ENCODE assay signal across 18 cellular contexts in the genomic region with DNA sequence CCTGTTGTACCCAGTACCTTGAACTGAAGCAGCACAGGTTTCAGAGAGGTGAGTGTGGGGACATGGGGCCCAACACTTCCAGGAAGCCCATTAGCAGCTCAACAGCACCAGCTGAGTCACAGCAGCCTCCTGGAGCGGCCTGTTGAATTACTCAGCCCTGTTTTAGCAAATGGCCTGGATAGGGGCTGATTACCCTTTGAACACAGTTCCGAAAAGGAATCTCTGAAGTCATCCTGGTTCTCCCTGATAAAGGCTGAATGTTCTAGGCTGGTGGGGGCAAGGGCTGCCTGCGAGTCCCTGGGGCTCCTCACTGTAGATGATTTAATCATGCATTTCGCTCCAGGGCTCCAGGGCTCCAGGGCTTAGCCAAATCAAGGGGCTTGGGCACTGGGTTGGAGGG.
A peak's percentile ranks its signal among the peaks of the same experiment; 100 is the strongest.
DNase-seq lines count a peak whose midpoint lies in the region; ATAC-seq, FAIRE-seq and TF ChIP-seq lines count a peak whose summit lies in the region.
"Had no signal": no experiment of that assay in that cellular context is flagged by ENCODE, and none has a peak within 500 bp of the region (broad histone marks: within the 10 kb centered on the region; RNA-seq: fewer than 3 reads in every experiment).

No MANE protein-coding gene starts in this region.

- no peak overlapping the region for H3K4me3 ChIP-seq in kidney (ENCODE audit: low read length in 2 of 2)

- no peaks in the 10 kb centered on the region for H3K27me3 ChIP-seq in H9 (ENCODE audit: insufficient read depth, low read length)

- CTCF ChIA-PET in activated CD4-positive, alpha-beta memory T cell treated with anti-CD3 and anti-CD28 coated beads for 36 hours (lab: Charles Lee), result no interaction called here

- no peak overlapping the region for H2AFZ ChIP-seq in H9 (ENCODE audit: low read length)

- no peak overlapping the region for H4K91ac ChIP-seq in H9 (ENCODE audit: insufficient read length, low read depth, low read length)

- no peak overlapping the region for H4K8ac ChIP-seq in H9 (replicated peaks; ENCODE audit: insufficient read length, low read depth, low read length)

- intact Hi-C loops in activated CD4-positive, alpha-beta memory T cell treated with anti-CD3 and anti-CD28 coated beads for 36 hours (cut with micrococcal nuclease), result no loop called here
- intact Hi-C loops in kidney (cut with DNase I), result no loop called here

- H2BK15ac ChIP-seq in H9 (ENCODE audit: low read depth, low read length), result no peak overlapping the region

- in situ Hi-C loops in ACHN (cut with HindIII; ENCODE audit: low pct_ligation_motif_present, low pct_unique_long_range_greater_than_20kb, low sequenced_read_pairs), result no loop called here

- no peak for ATAC-seq in GM21423 (IDR thresholded peaks at IDR 0.05; ENCODE audit: unreplicated experiment)

- TF ChIP-seq CTCF in H9 (conservative IDR thresholded peaks at IDR 0.05), result no peak
- no peak for TF ChIP-seq CTCF in kidney (IDR thresholded peaks at IDR 0.05; ENCODE audit: borderline replicate concordance, extremely low read depth, insufficient read depth)

- DNase-seq in ACHN (peak; percentile 11), H9 (peak; percentile 67), islet precursor cell (peak; percentile 95), kidney (no peak), NCI-H345 (lab: John Stamatoyannopoulos, UW) (no peak), DMS79 treated with DMSO at 0.1 percent for 48 hours (lab: John Stamatoyannopoulos, UW) (no peak)
- DNase-seq in activated CD4-positive, alpha-beta memory T cell treated with anti-CD3 and anti-CD28 coated beads for 36 hours, result peak; percentile 24
- DNase-seq: activated CD4-positive, alpha-beta T cell treated with anti-CD3 and anti-CD28 coated beads, Interleukin-2, amount 50 U/mL, for 4 hours; AML-193; cortex of kidney; erythroblast; NCI-H1417 had no signal

- no peak overlapping the region for H2AK5ac ChIP-seq in H9 (ENCODE audit: insufficient read length, low read length)

- H3K27ac ChIP-seq in H9 (ENCODE audit: insufficient read length, low read depth, low read length), result no peak overlapping the region
- no peak overlapping the region for H3K27ac ChIP-seq in kidney (ENCODE audit: low read depth in 2 of 2, low read length in 2 of 2)

- H4K20me1 ChIP-seq in H9 (ENCODE audit: control insufficient read depth, insufficient read depth, insufficient read length), result no peaks in the 10 kb centered on the region

- H3K4me1 ChIP-seq in H9 (ENCODE audit: insufficient read depth, low read length) (no peaks in the 10 kb centered on the region), kidney (ENCODE audit: control insufficient read depth in 1 of 2, insufficient read depth in 1 of 2, low read depth in 1 of 2, low read length in 2 of 2) (no peaks in the 10 kb centered on the region)

- H3K4me3 Mint-ChIP-seq in H9, result no peak overlapping the region
- H3K4me3 Mint-ChIP-seq in activated CD4-positive, alpha-beta memory T cell treated with anti-CD3 and anti-CD28 coated beads for 36 hours, result no peak overlapping the region

- H3K4me1 Mint-ChIP-seq in H9, result peaks cover 16% of the 10 kb centered on the region in 2 experiments
- no peaks in the 10 kb centered on the region for H3K4me1 Mint-ChIP-seq in activated CD4-positive, alpha-beta memory T cell treated with anti-CD3 and anti-CD28 coated beads for 36 hours (ENCODE audit: low read depth)

- no CpG with 5 or more reads among the region's 4 CpGs for WGBS in H9 (ENCODE audit: extremely low coverage, insufficient read length, low lambda C conversion rate)

- no peak overlapping the region for H3T11ph ChIP-seq in H9 (ENCODE audit: low read length)

- H3K27me3 Mint-ChIP-seq in H9 (ENCODE audit: low read depth), result peaks cover 9% of the 10 kb centered on the region; the same call in 1 of the 2 replicates
- H3K27me3 Mint-ChIP-seq in activated CD4-positive, alpha-beta memory T cell treated with anti-CD3 and anti-CD28 coated beads for 36 hours, result peaks cover 2% of the 10 kb centered on the region

- H3K36me3 Mint-ChIP-seq in H9 (ENCODE audit: insufficient read depth in 1 of 3, low read depth in 3 of 3), result no peaks in the 10 kb centered on the region; a peak in 1 of 7 replicates
- H3K36me3 Mint-ChIP-seq in activated CD4-positive, alpha-beta memory T cell treated with anti-CD3 and anti-CD28 coated beads for 36 hours, result no peaks in the 10 kb centered on the region

- H3K79me2 ChIP-seq in H9 (ENCODE audit: insufficient read depth, low read length), result no peaks in the 10 kb centered on the region

- no peak overlapping the region for H3K18ac ChIP-seq in H9 (ENCODE audit: insufficient read length, low read depth, low read length)

- no peak overlapping the region for H2BK120ac ChIP-seq in H9 (ENCODE audit: low read depth, low read length, poor library complexity, severe bottlenecking)

- no peaks in the 10 kb centered on the region for H3K79me1 ChIP-seq in H9 (ENCODE audit: insufficient read depth, low read depth, low read length, poor library complexity, severe bottlenecking)

- H3K27ac Mint-ChIP-seq in H9, result peak overlapping the region in 1 of 3 experiments; percentile 68; a peak in 1 of 7 replicates
- no peak overlapping the region for H3K27ac Mint-ChIP-seq in activated CD4-positive, alpha-beta memory T cell treated with anti-CD3 and anti-CD28 coated beads for 36 hours
- H3K27ac Mint-ChIP-seq: activated T-helper 2 cell treated with anti-CD3 and anti-CD28 coated beads, Interferon-gamma antibody, Interleukin-2, Interleukin-4, amounts not matched to agents 10 μg/mL and 5 μg/mL and 100 μg/mL, durations not matched to agents 14 hours and 24 hours and 36 hours had no signal

- POLR2A ChIA-PET in activated CD4-positive, alpha-beta memory T cell treated with anti-CD3 and anti-CD28 coated beads for 36 hours (lab: Charles Lee), result no interaction called here

- no peaks in the 10 kb centered on the region for H3K36me3 ChIP-seq in kidney (ENCODE audit: control insufficient read depth in 1 of 2, insufficient read depth in 2 of 2, low read length in 2 of 2)

- H2BK5ac ChIP-seq in H9 (ENCODE audit: insufficient read length, low read length), result no peak overlapping the region

- no peaks in the 10 kb centered on the region for H3K23me2 ChIP-seq in H9 (ENCODE audit: insufficient read length, low read depth, low read length, poor library complexity, severe bottlenecking)

- H3K4ac ChIP-seq in H9 (ENCODE audit: low read depth, low read length), result no peak overlapping the region

- no peak overlapping the region for H2BK20ac ChIP-seq in H9 (ENCODE audit: low read depth, low read length, poor library complexity, severe bottlenecking)

- H3K14ac ChIP-seq in H9 (ENCODE audit: insufficient read depth, low read length), result no peak overlapping the region

- H2BK12ac ChIP-seq in H9 (ENCODE audit: insufficient read length, low read depth, low read length), result no peak overlapping the region

- H3K56ac ChIP-seq in H9 (ENCODE audit: insufficient read length, low read depth, low read length), result no peak overlapping the region

- no peak overlapping the region for H3K9ac ChIP-seq in H9 (ENCODE audit: extremely low read depth, insufficient read length, low read length)
- no peak overlapping the region for H3K9ac ChIP-seq in kidney (ENCODE audit: low read length in 2 of 2)

- FAIRE-seq in kidney (lab: Jason Lieb, UNC), result no peak
- FAIRE-seq: D721Med, GM18507, TTC549 had no signal

- no peak overlapping the region for H4K5ac ChIP-seq in H9 (ENCODE audit: insufficient read length, low read depth, low read length)

- no peak overlapping the region for H3K4me2 ChIP-seq in H9 (ENCODE audit: insufficient read depth, insufficient read length, low read length)

- no peaks in the 10 kb centered on the region; a peak in 1 of 5 replicates for H3K9me3 Mint-ChIP-seq in H9
- no peaks in the 10 kb centered on the region for H3K9me3 Mint-ChIP-seq in activated CD4-positive, alpha-beta memory T cell treated with anti-CD3 and anti-CD28 coated beads for 36 hours
- H3K9me3 Mint-ChIP-seq: activated T-helper 2 cell treated with anti-CD3 and anti-CD28 coated beads, Interferon-gamma antibody, Interleukin-2, Interleukin-4, amounts not matched to agents 10 μg/mL and 5 μg/mL and 100 μg/mL, durations not matched to agents 14 hours and 24 hours and 36 hours; IgD-negative memory B cell had no signal

- no peak overlapping the region for H3K23ac ChIP-seq in H9 (ENCODE audit: insufficient read length, low read depth, low read length)

- H3K9me3 ChIP-seq in H9 (ENCODE audit: control insufficient read depth, low read depth, low read length), result no peaks in the 10 kb centered on the region
- H3K9me3 ChIP-seq in kidney (ENCODE audit: control insufficient read depth in 1 of 2, low read length in 2 of 2), result no peaks in the 10 kb centered on the region

Comparison
In these comparisons a context has a peak if more than half of its experiments do, and no peak if none do; other contexts are left out.
1. DNase-seq: peak in ACHN (single experiment), H9 (single experiment), activated CD4-positive, alpha-beta memory T cell treated with anti-CD3 and anti-CD28 coated beads for 36 hours (single experiment) and islet precursor cell (single experiment); none in kidney (single experiment), NCI-H345 (single experiment) and DMS79 treated with DMSO at 0.1 percent for 48 hours (single experiment).